Comparison of ENCODE assay signal across 1 cellular context in the genomic region with DNA sequence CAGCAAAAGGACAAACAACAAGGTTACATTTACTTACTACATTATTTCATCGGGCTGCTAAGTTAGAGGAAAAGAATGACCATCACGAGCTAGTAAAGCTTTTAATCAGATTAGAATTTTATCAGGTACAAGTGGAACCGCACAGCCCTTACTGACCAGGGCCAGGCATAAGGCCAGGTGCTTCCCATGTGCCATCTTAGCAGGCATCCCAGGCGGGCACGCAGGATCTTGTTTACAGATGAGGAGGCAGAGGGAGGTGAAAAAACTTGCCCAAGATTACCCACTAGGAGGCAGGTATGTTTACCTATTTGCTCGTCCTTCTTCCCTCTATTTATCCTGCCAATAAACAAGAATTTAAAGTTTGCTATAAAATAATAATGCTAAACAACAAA.
TF ChIP-seq lines count a peak whose summit lies in the region.

No MANE protein-coding gene starts in this region.

TF ChIP-seq in SK-N-SH treated with all-trans-retinoic acid at 6 μM for 48 hours, 23 proteins besides CTCF, POLR2A, EP300 and RAD21:
- TF ChIP-seq PATZ1 (CRISPR knock-in tag; IDR thresholded peaks at IDR 0.05; ENCODE audit: borderline replicate concordance) = no peak
- TF ChIP-seq ZFP30 (CRISPR knock-in tag; IDR thresholded peaks at IDR 0.05) = no peak
- TF ChIP-seq, protein P1, sequence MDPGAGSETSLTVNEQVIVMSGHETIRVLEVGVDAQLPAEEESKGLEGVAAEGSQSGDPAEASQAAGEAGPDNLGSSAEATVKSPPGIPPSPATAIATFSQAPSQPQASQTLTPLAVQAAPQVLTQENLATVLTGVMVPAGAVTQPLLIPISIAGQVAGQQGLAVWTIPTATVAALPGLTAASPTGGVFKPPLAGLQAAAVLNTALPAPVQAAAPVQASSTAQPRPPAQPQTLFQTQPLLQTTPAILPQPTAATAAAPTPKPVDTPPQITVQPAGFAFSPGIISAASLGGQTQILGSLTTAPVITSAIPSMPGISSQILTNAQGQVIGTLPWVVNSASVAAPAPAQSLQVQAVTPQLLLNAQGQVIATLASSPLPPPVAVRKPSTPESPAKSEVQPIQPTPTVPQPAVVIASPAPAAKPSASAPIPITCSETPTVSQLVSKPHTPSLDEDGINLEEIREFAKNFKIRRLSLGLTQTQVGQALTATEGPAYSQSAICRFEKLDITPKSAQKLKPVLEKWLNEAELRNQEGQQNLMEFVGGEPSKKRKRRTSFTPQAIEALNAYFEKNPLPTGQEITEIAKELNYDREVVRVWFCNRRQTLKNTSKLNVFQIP (CRISPR knock-in tag; IDR thresholded peaks at IDR 0.05; ENCODE audit: borderline replicate concordance, low read depth) = no peak
- no peak for TF ChIP-seq ZC3H10 (CRISPR knock-in tag; IDR thresholded peaks at IDR 0.05)
- TF ChIP-seq ZNF565 (CRISPR knock-in tag; conservative IDR thresholded peaks at IDR 0.05; ENCODE audit: low read depth) = no peak
- no peak for TF ChIP-seq TCF4 (CRISPR knock-in tag; IDR thresholded peaks at IDR 0.05; ENCODE audit: borderline replicate concordance)
- no peak for TF ChIP-seq ZFP3 (CRISPR knock-in tag; IDR thresholded peaks at IDR 0.05)
- no peak for TF ChIP-seq BACH2 (CRISPR knock-in tag; IDR thresholded peaks at IDR 0.05; ENCODE audit: borderline replicate concordance)
- TF ChIP-seq OSR1 (CRISPR knock-in tag; IDR thresholded peaks at IDR 0.05) = no peak
- no peak for TF ChIP-seq ISL1 (CRISPR knock-in tag; IDR thresholded peaks at IDR 0.05)
TF ChIP-seq in SK-N-SH treated with all-trans-retinoic acid at 6 μM for 48 hours: peak in this region for 0.
